1 cellular context compared by ENCODE assay signal in the genomic region with DNA sequence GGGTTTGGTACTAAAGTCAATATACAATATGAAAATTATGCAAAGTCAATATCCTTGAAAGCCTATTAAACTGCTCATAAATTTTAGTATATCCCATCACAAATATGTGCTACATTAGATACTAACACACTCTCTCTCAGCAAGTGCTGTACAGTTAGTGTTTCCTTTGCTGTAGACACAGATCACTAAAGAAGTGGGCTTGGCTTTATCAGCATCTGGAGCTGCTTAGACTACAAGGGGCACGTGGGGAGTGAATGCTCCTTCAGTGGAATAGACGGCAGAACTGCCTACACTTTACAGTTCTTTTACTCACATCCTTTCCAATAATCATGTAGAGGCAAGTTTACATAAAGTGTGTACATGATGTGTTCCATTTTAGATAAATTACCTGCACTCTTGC.
TF ChIP-seq lines count a peak whose summit lies in the region.

No MANE protein-coding gene starts in this region.

TF ChIP-seq in IMR-90, 13 proteins besides CTCF, POLR2A, EP300 and RAD21 (continued from another document):
- no peak for TF ChIP-seq USF2 (IDR thresholded peaks at IDR 0.05; ENCODE audit: low read depth, low read length)
- no peak for TF ChIP-seq SMC3 (IDR thresholded peaks at IDR 0.05; ENCODE audit: low read depth, low read length)
- no peak for TF ChIP-seq FOS (IDR thresholded peaks at IDR 0.05; ENCODE audit: low read depth, low read length)
- TF ChIP-seq, protein P1, sequence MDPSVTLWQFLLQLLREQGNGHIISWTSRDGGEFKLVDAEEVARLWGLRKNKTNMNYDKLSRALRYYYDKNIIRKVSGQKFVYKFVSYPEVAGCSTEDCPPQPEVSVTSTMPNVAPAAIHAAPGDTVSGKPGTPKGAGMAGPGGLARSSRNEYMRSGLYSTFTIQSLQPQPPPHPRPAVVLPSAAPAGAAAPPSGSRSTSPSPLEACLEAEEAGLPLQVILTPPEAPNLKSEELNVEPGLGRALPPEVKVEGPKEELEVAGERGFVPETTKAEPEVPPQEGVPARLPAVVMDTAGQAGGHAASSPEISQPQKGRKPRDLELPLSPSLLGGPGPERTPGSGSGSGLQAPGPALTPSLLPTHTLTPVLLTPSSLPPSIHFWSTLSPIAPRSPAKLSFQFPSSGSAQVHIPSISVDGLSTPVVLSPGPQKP (IDR thresholded peaks at IDR 0.05; ENCODE audit: borderline replicate concordance, low read depth, low read length) = no peak
- TF ChIP-seq NFE2L2 (IDR thresholded peaks at IDR 0.05; ENCODE audit: low read depth, low read length) = no peak
- TF ChIP-seq MXI1 (IDR thresholded peaks at IDR 0.05; ENCODE audit: borderline replicate concordance, low read depth, low read length) = no peak
